ENCODE assay signal across 1 cellular context in the genomic region with DNA sequence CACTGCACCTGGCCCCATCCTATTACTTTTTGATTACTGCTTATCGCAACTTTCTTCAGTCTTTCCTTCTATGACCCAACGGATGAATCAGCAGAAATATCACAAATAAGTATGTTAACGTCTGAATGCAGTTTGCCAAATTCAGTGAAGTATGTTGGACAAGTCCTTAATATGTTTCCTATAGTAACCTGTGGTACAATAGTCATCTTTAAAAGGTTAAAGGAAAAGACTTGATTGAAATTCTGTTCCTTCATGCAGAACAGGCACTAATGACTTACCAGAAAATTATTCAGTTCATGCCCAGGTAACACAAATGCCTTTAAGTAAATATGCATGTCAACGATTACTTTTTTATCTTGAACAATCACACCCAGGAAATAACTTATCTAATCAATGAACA.
TF ChIP-seq lines count a peak whose summit lies in the region.

No MANE protein-coding gene starts in this region.

TF ChIP-seq in GM23338, 12 proteins besides CTCF, POLR2A, EP300 and RAD21 (continued from another document):
- TF ChIP-seq, protein P1, sequence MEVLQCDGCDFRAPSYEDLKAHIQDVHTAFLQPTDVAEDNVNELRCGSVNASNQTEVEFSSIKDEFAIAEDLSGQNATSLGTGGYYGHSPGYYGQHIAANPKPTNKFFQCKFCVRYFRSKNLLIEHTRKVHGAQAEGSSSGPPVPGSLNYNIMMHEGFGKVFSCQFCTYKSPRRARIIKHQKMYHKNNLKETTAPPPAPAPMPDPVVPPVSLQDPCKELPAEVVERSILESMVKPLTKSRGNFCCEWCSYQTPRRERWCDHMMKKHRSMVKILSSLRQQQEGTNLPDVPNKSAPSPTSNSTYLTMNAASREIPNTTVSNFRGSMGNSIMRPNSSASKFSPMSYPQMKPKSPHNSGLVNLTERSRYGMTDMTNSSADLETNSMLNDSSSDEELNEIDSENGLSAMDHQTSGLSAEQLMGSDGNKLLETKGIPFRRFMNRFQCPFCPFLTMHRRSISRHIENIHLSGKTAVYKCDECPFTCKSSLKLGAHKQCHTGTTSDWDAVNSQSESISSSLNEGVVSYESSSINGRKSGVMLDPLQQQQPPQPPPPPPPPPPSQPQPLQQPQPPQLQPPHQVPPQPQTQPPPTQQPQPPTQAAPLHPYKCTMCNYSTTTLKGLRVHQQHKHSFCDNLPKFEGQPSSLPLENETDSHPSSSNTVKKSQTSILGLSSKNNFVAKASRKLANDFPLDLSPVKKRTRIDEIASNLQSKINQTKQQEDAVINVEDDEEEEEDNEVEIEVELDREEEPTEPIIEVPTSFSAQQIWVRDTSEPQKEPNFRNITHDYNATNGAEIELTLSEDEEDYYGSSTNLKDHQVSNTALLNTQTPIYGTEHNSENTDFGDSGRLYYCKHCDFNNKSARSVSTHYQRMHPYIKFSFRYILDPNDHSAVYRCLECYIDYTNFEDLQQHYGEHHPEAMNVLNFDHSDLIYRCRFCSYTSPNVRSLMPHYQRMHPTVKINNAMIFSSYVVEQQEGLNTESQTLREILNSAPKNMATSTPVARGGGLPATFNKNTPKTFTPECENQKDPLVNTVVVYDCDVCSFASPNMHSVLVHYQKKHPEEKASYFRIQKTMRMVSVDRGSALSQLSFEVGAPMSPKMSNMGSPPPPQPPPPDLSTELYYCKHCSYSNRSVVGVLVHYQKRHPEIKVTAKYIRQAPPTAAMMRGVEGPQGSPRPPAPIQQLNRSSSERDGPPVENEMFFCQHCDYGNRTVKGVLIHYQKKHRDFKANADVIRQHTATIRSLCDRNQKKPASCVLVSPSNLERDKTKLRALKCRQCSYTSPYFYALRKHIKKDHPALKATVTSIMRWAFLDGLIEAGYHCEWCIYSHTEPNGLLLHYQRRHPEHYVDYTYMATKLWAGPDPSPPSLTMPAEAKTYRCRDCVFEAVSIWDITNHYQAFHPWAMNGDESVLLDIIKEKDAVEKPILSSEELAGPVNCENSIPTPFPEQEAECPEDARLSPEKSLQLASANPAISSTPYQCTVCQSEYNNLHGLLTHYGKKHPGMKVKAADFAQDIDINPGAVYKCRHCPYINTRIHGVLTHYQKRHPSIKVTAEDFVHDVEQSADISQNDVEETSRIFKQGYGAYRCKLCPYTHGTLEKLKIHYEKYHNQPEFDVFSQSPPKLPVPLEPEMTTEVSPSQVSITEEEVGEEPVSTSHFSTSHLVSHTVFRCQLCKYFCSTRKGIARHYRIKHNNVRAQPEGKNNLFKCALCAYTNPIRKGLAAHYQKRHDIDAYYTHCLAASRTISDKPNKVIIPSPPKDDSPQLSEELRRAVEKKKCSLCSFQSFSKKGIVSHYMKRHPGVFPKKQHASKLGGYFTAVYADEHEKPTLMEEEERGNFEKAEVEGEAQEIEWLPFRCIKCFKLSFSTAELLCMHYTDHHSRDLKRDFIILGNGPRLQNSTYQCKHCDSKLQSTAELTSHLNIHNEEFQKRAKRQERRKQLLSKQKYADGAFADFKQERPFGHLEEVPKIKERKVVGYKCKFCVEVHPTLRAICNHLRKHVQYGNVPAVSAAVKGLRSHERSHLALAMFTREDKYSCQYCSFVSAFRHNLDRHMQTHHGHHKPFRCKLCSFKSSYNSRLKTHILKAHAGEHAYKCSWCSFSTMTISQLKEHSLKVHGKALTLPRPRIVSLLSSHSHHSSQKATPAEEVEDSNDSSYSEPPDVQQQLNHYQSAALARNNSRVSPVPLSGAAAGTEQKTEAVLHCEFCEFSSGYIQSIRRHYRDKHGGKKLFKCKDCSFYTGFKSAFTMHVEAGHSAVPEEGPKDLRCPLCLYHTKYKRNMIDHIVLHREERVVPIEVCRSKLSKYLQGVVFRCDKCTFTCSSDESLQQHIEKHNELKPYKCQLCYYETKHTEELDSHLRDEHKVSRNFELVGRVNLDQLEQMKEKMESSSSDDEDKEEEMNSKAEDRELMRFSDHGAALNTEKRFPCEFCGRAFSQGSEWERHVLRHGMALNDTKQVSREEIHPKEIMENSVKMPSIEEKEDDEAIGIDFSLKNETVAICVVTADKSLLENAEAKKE (CRISPR knock-in tag; IDR thresholded peaks at IDR 0.05), result no peak
- no peak for TF ChIP-seq STAT1 (IDR thresholded peaks at IDR 0.05; ENCODE audit: unreplicated experiment)
- no peak for TF ChIP-seq ZNF331 (CRISPR knock-in tag; IDR thresholded peaks at IDR 0.05; ENCODE audit: low read depth)
- no peak for TF ChIP-seq JUNB (IDR thresholded peaks at IDR 0.05; ENCODE audit: unreplicated experiment)
